22 cellular contexts compared by ENCODE assay signal in genomic region chr14:93734086-93734822, GRCh38. TPM values are rescaled to one million over a fixed set of nuclear protein-coding genes. Genes with fewer than 3 reads are reported as not detected.
DNase-seq lines count a peak whose midpoint lies in the region; ATAC-seq and TF ChIP-seq lines count a peak whose summit lies in the region.
"Had no signal": no experiment of that assay in that cellular context is flagged by ENCODE, and none has a peak within 500 bp of the region (broad histone marks: within the 10 kb centered on the region; RNA-seq: fewer than 3 reads in every experiment).

No MANE protein-coding gene starts in this region.

- no peak overlapping the region for H3K23ac ChIP-seq in neuronal stem cell (ENCODE audit: low read depth, low read length, poor library complexity)

- H2BK12ac ChIP-seq in neuronal stem cell (ENCODE audit: low read length), result no peak overlapping the region

- peak; percentile 54 for DNase-seq in NCI-H82 (lab: John Stamatoyannopoulos, UW)
- no peak for DNase-seq in NCI-H82 treated with DMSO at 0.1 percent for 48 hours (lab: John Stamatoyannopoulos, UW; ENCODE audit: unreplicated experiment)
- DNase-seq in HCT116 (ENCODE audit: low read depth, low spot score), result no peak
- peak; percentile 21 for DNase-seq in activated CD8-positive, alpha-beta T cell treated with anti-CD3 and anti-CD28 coated beads, Interleukin-2, amount 10 ng/mL, durations not matched to agents 7 days and 5 days
- DNase-seq in neuronal stem cell (ENCODE audit: low spot score), result no peak
- DNase-seq in osteocyte (ENCODE audit: extremely low spot score, unreplicated experiment), result no peak
- no peak for DNase-seq in effector memory CD4-positive, alpha-beta T cell
- DNase-seq in coronary artery (ENCODE audit: low spot score), result no peak
- DNase-seq: activated B cell treated with CpG ODN at 0.5 μM for 24 hours; activated CD8-positive, alpha-beta memory T cell treated with anti-CD3 and anti-CD28 coated beads, Interleukin-2, amount 50 U/mL, for 48 hours; activated naive CD4-positive, alpha-beta T cell treated with Interleukin-2 at 50 U/mL for 16 hours; esophagus squamous epithelium; GF-D8; mucosa of descending colon; NCI-H1930; NCI-H524 had no signal

- no peak overlapping the region for H2BK120ac ChIP-seq in neuronal stem cell (ENCODE audit: low read depth, low read length)

- H3K4ac ChIP-seq in neuronal stem cell (ENCODE audit: low read length), result no peak overlapping the region

- BruUV-seq in HCT116 (replicated peaks; lab: Mats Ljungman, UMichigan), result no TSS peak

- H3K4me2 ChIP-seq in HCT116 (ENCODE audit: low read length) (no peak overlapping the region), neuronal stem cell (ENCODE audit: insufficient read depth, low read length, poor library complexity, severe bottlenecking) (no peak overlapping the region)

- WGBS in neuronal stem cell (ENCODE audit: extremely low coverage in 2 of 2, insufficient read length in 2 of 2, insufficient replicate concordance in 1 of 2), 2 donors, result no CpG with 5 or more reads among the region's 25 CpGs

- peaks cover 1% of the 10 kb centered on the region for H3K79me1 ChIP-seq in neuronal stem cell (ENCODE audit: low read depth, low read length)

- H3K9me3 ChIP-seq in HCT116 (ENCODE audit: control insufficient read depth in 1 of 2, insufficient read depth in 1 of 2, low read depth in 1 of 2, low read length in 2 of 2) (no peaks in the 10 kb centered on the region), neuronal stem cell (replicated peaks in 1 of 2; ENCODE audit: control insufficient read depth in 2 of 2, insufficient read depth in 1 of 2, low read depth in 1 of 2, low read length in 2 of 2) (no peaks in the 10 kb centered on the region)
- no peaks in the 10 kb centered on the region for H3K9me3 ChIP-seq in effector memory CD4-positive, alpha-beta T cell (ENCODE audit: control insufficient read depth, low read length)
- H3K9me3 ChIP-seq: esophagus squamous epithelium, mucosa of descending colon, ovary had no signal

- no peaks in the 10 kb centered on the region for H3K9me2 ChIP-seq in HCT116 (ENCODE audit: insufficient read depth)

- H3K18ac ChIP-seq in neuronal stem cell (ENCODE audit: low read length), result peak overlapping the region; percentile 61

- H3K36me3 ChIP-seq in HCT116 (ENCODE audit: control insufficient read depth in 1 of 2, insufficient read depth in 2 of 2, low read length in 2 of 2) (no peaks in the 10 kb centered on the region), neuronal stem cell (replicated peaks in 1 of 2; ENCODE audit: control insufficient read depth in 2 of 2, insufficient read depth in 2 of 2, low read length in 2 of 2) (no peaks in the 10 kb centered on the region)
- H3K36me3 ChIP-seq in effector memory CD4-positive, alpha-beta T cell (ENCODE audit: control insufficient read depth, insufficient read depth, low read length), result no peaks in the 10 kb centered on the region
- H3K36me3 ChIP-seq: ovary had no signal

- no peaks in the 10 kb centered on the region for H3K9me3 Mint-ChIP-seq in activated CD8-positive, alpha-beta T cell treated with anti-CD3 and anti-CD28 coated beads, Interleukin-2, amount 10 ng/mL, durations not matched to agents 7 days and 5 days (ENCODE audit: insufficient read depth)
- no peaks in the 10 kb centered on the region for H3K9me3 Mint-ChIP-seq in osteocyte (ENCODE audit: unreplicated experiment)
- H3K9me3 Mint-ChIP-seq: activated B cell treated with CpG ODN at 0.5 μM for 24 hours; dendritic cell treated with granulocyte-macrophage colony-stimulating factor and Interleukin-4, amounts not matched to agents 40 ng/mL and 50 ng/mL, for 4 days; stimulated activated memory B cell treated with anti-CD40 and anti-IgM and Interleukin-4, amounts not matched to agents 10 μg/mL and 1 μg/mL and 100 μg/mL, for 72 hours; type B pancreatic cell had no signal

- no peak overlapping the region for H3K27ac Mint-ChIP-seq in activated CD8-positive, alpha-beta T cell treated with anti-CD3 and anti-CD28 coated beads, Interleukin-2, amount 10 ng/mL, durations not matched to agents 7 days and 5 days
- no peak overlapping the region for H3K27ac Mint-ChIP-seq in osteocyte (ENCODE audit: unreplicated experiment)
- H3K27ac Mint-ChIP-seq: activated B cell treated with CpG ODN at 0.5 μM for 24 hours; dendritic cell treated with granulocyte-macrophage colony-stimulating factor and Interleukin-4, amounts not matched to agents 40 ng/mL and 50 ng/mL, for 4 days; stimulated activated memory B cell treated with anti-CD40 and anti-IgM and Interleukin-4, amounts not matched to agents 10 μg/mL and 1 μg/mL and 100 μg/mL, for 72 hours; type B pancreatic cell had no signal

- no peaks in the 10 kb centered on the region for H3K36me3 Mint-ChIP-seq in activated CD8-positive, alpha-beta T cell treated with anti-CD3 and anti-CD28 coated beads, Interleukin-2, amount 10 ng/mL, durations not matched to agents 7 days and 5 days (ENCODE audit: low read depth)
- H3K36me3 Mint-ChIP-seq in osteocyte (ENCODE audit: unreplicated experiment), result no peaks in the 10 kb centered on the region
- H3K36me3 Mint-ChIP-seq: stimulated activated memory B cell treated with anti-CD40 and anti-IgM and Interleukin-4, amounts not matched to agents 10 μg/mL and 1 μg/mL and 100 μg/mL, for 72 hours; type B pancreatic cell had no signal

- H2AK5ac ChIP-seq in neuronal stem cell (ENCODE audit: low read depth, low read length), result peak overlapping the region; percentile 77

- H2AFZ ChIP-seq in HCT116 (ENCODE audit: low read depth, low read length, poor library complexity, severe bottlenecking) (no peak overlapping the region), neuronal stem cell (ENCODE audit: low read length) (no peak overlapping the region)

- intact Hi-C loops in HCT116 (cut with micrococcal nuclease), result loop anchor here (5.0 kb wide), 1 partner anchor 492 kb away; no protein-coding TSS in a partner anchor

- H4K8ac ChIP-seq in neuronal stem cell (ENCODE audit: low read depth, low read length), result peak overlapping the region; percentile 23

- H3K4me3 ChIP-seq in HCT116 (replicated peaks in 1 of 2; ENCODE audit: low read depth in 1 of 2, low read length in 2 of 2) (no peak overlapping the region), neuronal stem cell (ENCODE audit: low read length in 2 of 2) (no peak overlapping the region), coronary artery (no peak overlapping the region)
- H3K4me3 ChIP-seq in effector memory CD4-positive, alpha-beta T cell (ENCODE audit: insufficient read depth, low read depth, low read length, poor library complexity, severe bottlenecking), result no peak overlapping the region
- H3K4me3 ChIP-seq: esophagus squamous epithelium, mucosa of descending colon, ovary, skin epidermis had no signal

- RAD21 ChIA-PET in HCT116 (lab: Charles Lee; ENCODE audit: low non-redundant PET in 1 of 2, low total read pairs in 2 of 2, uncharacterized antibody in 2 of 2, unreplicated experiment in 2 of 2), result no interaction called here

- no peak overlapping the region for H3K27ac ChIP-seq in HCT116 (ENCODE audit: low read depth, low read length)
- H3K27ac ChIP-seq in neuronal stem cell (replicated peaks; ENCODE audit: low read length), result no peak overlapping the region
- no peak overlapping the region for H3K27ac ChIP-seq in effector memory CD4-positive, alpha-beta T cell (ENCODE audit: insufficient read depth, low read length, poor library complexity, severe bottlenecking)
- no peak overlapping the region for H3K27ac ChIP-seq in coronary artery
- H3K27ac ChIP-seq: esophagus squamous epithelium, ovary, skin epidermis had no signal

- H3K9ac ChIP-seq in HCT116 (ENCODE audit: low read length) (no peak overlapping the region), neuronal stem cell (ENCODE audit: low read depth, low read length, poor library complexity) (peak overlapping the region; percentile 15)

- H3K4me1 Mint-ChIP-seq in activated CD8-positive, alpha-beta T cell treated with anti-CD3 and anti-CD28 coated beads, Interleukin-2, amount 10 ng/mL, durations not matched to agents 7 days and 5 days (ENCODE audit: low read depth), result no peaks in the 10 kb centered on the region
- H3K4me1 Mint-ChIP-seq in osteocyte (ENCODE audit: unreplicated experiment), result no peaks in the 10 kb centered on the region
- H3K4me1 Mint-ChIP-seq: activated B cell treated with CpG ODN at 0.5 μM for 24 hours; stimulated activated memory B cell treated with anti-CD40 and anti-IgM and Interleukin-4, amounts not matched to agents 10 μg/mL and 1 μg/mL and 100 μg/mL, for 72 hours had no signal

- no peak for TF ChIP-seq POLR2A in HCT116 (IDR thresholded peaks at IDR 0.05; ENCODE audit: borderline replicate concordance, extremely low read depth, insufficient read depth, insufficient read length)

- H2BK5ac ChIP-seq in neuronal stem cell (ENCODE audit: low read length), result no peak overlapping the region

- H3K27me3 Mint-ChIP-seq in activated CD8-positive, alpha-beta T cell treated with anti-CD3 and anti-CD28 coated beads, Interleukin-2, amount 10 ng/mL, durations not matched to agents 7 days and 5 days (ENCODE audit: low read depth), result peaks cover under 1% of the 10 kb centered on the region
- no peaks in the 10 kb centered on the region for H3K27me3 Mint-ChIP-seq in osteocyte (ENCODE audit: unreplicated experiment)
- H3K27me3 Mint-ChIP-seq: activated B cell treated with CpG ODN at 0.5 μM for 24 hours had no signal

- H3K14ac ChIP-seq in neuronal stem cell (ENCODE audit: low read length), result peak overlapping the region; percentile 60

- H2BK15ac ChIP-seq in neuronal stem cell (ENCODE audit: low read length), result peak overlapping the region; percentile 63

- H3K4me1 ChIP-seq in HCT116 (ENCODE audit: control insufficient read depth in 1 of 2, insufficient read depth in 2 of 2, low read length in 2 of 2), result peaks cover 4 to 36% of the 10 kb centered on the region in 2 experiments
- peaks cover 0 to 2% of the 10 kb centered on the region in 2 donors for H3K4me1 ChIP-seq in neuronal stem cell (ENCODE audit: control insufficient read depth in 2 of 2, insufficient read depth in 1 of 2, low read depth in 1 of 2, low read length in 2 of 2)
- H3K4me1 ChIP-seq in effector memory CD4-positive, alpha-beta T cell (ENCODE audit: control insufficient read depth, insufficient read depth, low read length, poor library complexity, severe bottlenecking), result no peaks in the 10 kb centered on the region
- H3K4me1 ChIP-seq: esophagus squamous epithelium had no signal

- CTCF ChIA-PET in HCT116 (lab: Charles Lee), result no interaction called here
- CTCF ChIA-PET in activated CD8-positive, alpha-beta T cell treated with anti-CD3 and anti-CD28 coated beads, Interleukin-2, amount 10 ng/mL, durations not matched to agents 7 days and 5 days (lab: Charles Lee), result no interaction called here

- no peaks in the 10 kb centered on the region for H4K20me1 ChIP-seq in HCT116 (ENCODE audit: insufficient read depth)

- H3K4me3 Mint-ChIP-seq in activated CD8-positive, alpha-beta T cell treated with anti-CD3 and anti-CD28 coated beads, Interleukin-2, amount 10 ng/mL, durations not matched to agents 7 days and 5 days, result no peak overlapping the region
- no peak overlapping the region for H3K4me3 Mint-ChIP-seq in osteocyte (ENCODE audit: unreplicated experiment)
- H3K4me3 Mint-ChIP-seq: activated B cell treated with CpG ODN at 0.5 μM for 24 hours; dendritic cell treated with granulocyte-macrophage colony-stimulating factor and Interleukin-4, amounts not matched to agents 40 ng/mL and 50 ng/mL, for 4 days; stimulated activated memory B cell treated with anti-CD40 and anti-IgM and Interleukin-4, amounts not matched to agents 10 μg/mL and 1 μg/mL and 100 μg/mL, for 72 hours; type B pancreatic cell had no signal

- TF ChIP-seq RAD21 in HCT116 (IDR thresholded peaks at IDR 0.05; ENCODE audit: low read depth), result no peak

- no peak overlapping the region for H4K91ac ChIP-seq in neuronal stem cell (ENCODE audit: low read depth, low read length, poor library complexity)

- no peak for TF ChIP-seq CTCF in HCT116 (IDR thresholded peaks at IDR 0.05 in 2 of 3, conservative IDR thresholded peaks at IDR 0.05 in 1 of 3; ENCODE audit: borderline replicate concordance in 1 of 3, insufficient read depth in 1 of 3, low read depth in 2 of 3, low read length in 2 of 3)
- no peak for TF ChIP-seq CTCF in osteocyte (IDR thresholded peaks at IDR 0.05)
- TF ChIP-seq CTCF in coronary artery (IDR thresholded peaks at IDR 0.05), result no peak

- H3K79me2 ChIP-seq in HCT116 (ENCODE audit: insufficient read depth, low read length), result no peaks in the 10 kb centered on the region

- POLR2A ChIA-PET in HCT116 (lab: Charles Lee), result no interaction called here
- POLR2A ChIA-PET in activated CD8-positive, alpha-beta T cell treated with anti-CD3 and anti-CD28 coated beads, Interleukin-2, amount 10 ng/mL, durations not matched to agents 7 days and 5 days (lab: Charles Lee), result no interaction called here

- ATAC-seq in HCT116, result peak; percentile 78
- no peak for ATAC-seq in activated CD8-positive, alpha-beta T cell treated with anti-CD3 and anti-CD28 coated beads, Interleukin-2, amount 10 ng/mL, durations not matched to agents 7 days and 5 days
- ATAC-seq: mucosa of descending colon; stimulated activated memory B cell treated with anti-CD40 and anti-IgM and Interleukin-4, amounts not matched to agents 10 μg/mL and 1 μg/mL and 100 μg/mL, for 72 hours had no signal

- H3K27me3 ChIP-seq in HCT116 (ENCODE audit: insufficient read depth, low read length) (no peaks in the 10 kb centered on the region), neuronal stem cell (ENCODE audit: control insufficient read depth in 3 of 3, insufficient read depth in 3 of 3, low read depth in 1 of 3, low read length in 3 of 3) (no peaks in the 10 kb centered on the region)
- H3K27me3 ChIP-seq in effector memory CD4-positive, alpha-beta T cell (replicated peaks; ENCODE audit: control insufficient read depth, insufficient read depth, low read length, poor library complexity, severe bottlenecking), result no peaks in the 10 kb centered on the region
- H3K27me3 ChIP-seq: esophagus squamous epithelium, ovary had no signal

RNA-seq across cellular contexts. Expression of gene PRIMA1, which starts 54.0 kb away (rescaled TPM):
- total RNA-seq in HCT116 (2021; ENCODE audit: unreplicated experiment) (1.5 TPM), osteocyte (not detected in 2 replicates)
- 1.4 and 1.6 TPM in 2 replicates for polyA plus RNA-seq in HCT116 (2012)
- not detected for total RNA-seq in activated CD8-positive, alpha-beta T cell treated with anti-CD3 and anti-CD28 coated beads, Interleukin-2, amount 10 ng/mL, durations not matched to agents 7 days and 5 days
- polyA plus RNA-seq in neuronal stem cell (2013, experiment 1 of 2), result 4.4 TPM
- polyA plus RNA-seq in neuronal stem cell (2013, experiment 2 of 2), result 4.2 TPM
- total RNA-seq: activated B cell treated with CpG ODN at 0.5 μM for 24 hours, kidney epithelial cell had no signal

Comparison
In these comparisons a context has a peak if more than half of its experiments do, and no peak if none do; other contexts are left out.
1. DNase-seq: peak in NCI-H82 (single experiment) and activated CD8-positive, alpha-beta T cell treated with anti-CD3 and anti-CD28 coated beads, Interleukin-2, amount 10 ng/mL, durations not matched to agents 7 days and 5 days (single experiment); none in NCI-H82 treated with DMSO at 0.1 percent for 48 hours (single experiment), HCT116 (single experiment), neuronal stem cell (single experiment), osteocyte (single experiment), effector memory CD4-positive, alpha-beta T cell (0 of 3) and coronary artery (single experiment).